8 cellular contexts compared by ENCODE assay signal in genomic region chr17:68195667-68196393, GRCh38. TPM values are rescaled to one million over a fixed set of nuclear protein-coding genes. Genes with fewer than 3 reads are reported as not detected.
DNase-seq lines count a peak whose midpoint lies in the region; ATAC-seq and TF ChIP-seq lines count a peak whose summit lies in the region.

No MANE protein-coding gene starts in this region.

- peak overlapping the region; percentile 60 for H3K4me3 Mint-ChIP-seq in stimulated activated naive CD8-positive, alpha-beta T cell treated with anti-CD3 and anti-CD28 coated beads, Interleukin-15, Interleukin-2, amounts not matched to agents 100 ng/mL and 50 ng/mL, for 24 hours

- peaks cover 24% of the 10 kb centered on the region for H3K4me1 Mint-ChIP-seq in stimulated activated naive CD8-positive, alpha-beta T cell treated with anti-CD3 and anti-CD28 coated beads, Interleukin-15, Interleukin-2, amounts not matched to agents 100 ng/mL and 50 ng/mL, for 24 hours (ENCODE audit: low read depth)

- no peak for ATAC-seq in stimulated activated naive CD8-positive, alpha-beta T cell treated with anti-CD3 and anti-CD28 coated beads, Interleukin-15, Interleukin-2, amounts not matched to agents 100 U/mL and 50 U/mL, for 24 hours
- ATAC-seq in left colon (peak; percentile 7), GM21576 (IDR thresholded peaks at IDR 0.05; ENCODE audit: unreplicated experiment) (no peak), aorta (ENCODE audit: low FRiP score) (no peak)

- H3K27ac Mint-ChIP-seq in stimulated activated naive CD8-positive, alpha-beta T cell treated with anti-CD3 and anti-CD28 coated beads, Interleukin-15, Interleukin-2, amounts not matched to agents 100 ng/mL and 50 ng/mL, for 24 hours = peak overlapping the region; percentile 21

- no peak overlapping the region for H3K27ac ChIP-seq in aorta (ENCODE audit: low read depth in 1 of 2, low read length in 2 of 2)

- intact Hi-C loops in left colon (cut with DNase I, micrococcal nuclease) (no loop called here), aorta (cut with DNase I) (no loop called here), lower leg skin (cut with DNase I; ENCODE audit: low total_unique reads) (no loop called here)

- no peaks in the 10 kb centered on the region for H3K27me3 ChIP-seq in aorta (ENCODE audit: control insufficient read depth in 1 of 2, insufficient read depth in 2 of 2, low read length in 1 of 2)

- no peaks in the 10 kb centered on the region for H3K4me1 ChIP-seq in aorta (ENCODE audit: control insufficient read depth in 1 of 2, insufficient read depth in 2 of 2, low read length in 2 of 2)

- WGBS in aorta, 2 donors = 14 to 15% methylated on average over 27 of the region's 27 CpGs
- 20 to 39% methylated on average over 14 to 27 of the region's 27 CpGs for WGBS in lower leg skin, 2 donors

- no peaks in the 10 kb centered on the region for H3K9me3 Mint-ChIP-seq in stimulated activated naive CD8-positive, alpha-beta T cell treated with anti-CD3 and anti-CD28 coated beads, Interleukin-15, Interleukin-2, amounts not matched to agents 100 ng/mL and 50 ng/mL, for 24 hours

- no peak for TF ChIP-seq POLR2A in lower leg skin (IDR thresholded peaks at IDR 0.05)

- no peak for DNase-seq in stimulated activated naive CD8-positive, alpha-beta T cell treated with anti-CD3 and anti-CD28 coated beads, Interleukin-15, Interleukin-2, amounts not matched to agents 100 U/mL and 50 U/mL, for 24 hours
- peak; percentile 25 for DNase-seq in activated naive CD4-positive, alpha-beta T cell treated with anti-CD3 and anti-CD28 coated beads, Interleukin-2, amount 50 U/mL, for 16 hours
- DNase-seq in left colon = no peak
- DNase-seq in NCI-H1694 (lab: John Stamatoyannopoulos, UW) = no peak
- no peak for DNase-seq in aorta
- DNase-seq in lower leg skin (ENCODE audit: low spot score in 2 of 2) = no peak

- H3K9me3 ChIP-seq in aorta (ENCODE audit: control insufficient read depth, low read length) = no peaks in the 10 kb centered on the region

- H3K27me3 Mint-ChIP-seq in stimulated activated naive CD8-positive, alpha-beta T cell treated with anti-CD3 and anti-CD28 coated beads, Interleukin-15, Interleukin-2, amounts not matched to agents 100 ng/mL and 50 ng/mL, for 24 hours = peaks cover 34% of the 10 kb centered on the region

- H3K36me3 Mint-ChIP-seq in stimulated activated naive CD8-positive, alpha-beta T cell treated with anti-CD3 and anti-CD28 coated beads, Interleukin-15, Interleukin-2, amounts not matched to agents 100 ng/mL and 50 ng/mL, for 24 hours (ENCODE audit: low read depth) = no peaks in the 10 kb centered on the region

- TF ChIP-seq CTCF in lower leg skin (IDR thresholded peaks at IDR 0.05) = no peak

- H3K36me3 ChIP-seq in aorta (ENCODE audit: control insufficient read depth in 1 of 2, insufficient read depth in 2 of 2, low read length in 1 of 2) = no peaks in the 10 kb centered on the region

- H3K4me3 ChIP-seq in aorta (ENCODE audit: low read length in 2 of 2) (no peak overlapping the region), lower leg skin (ENCODE audit: low read depth, poor library complexity, severe bottlenecking) (no peak overlapping the region)

RNA-seq across cellular contexts. Expression of gene AMZ2, which starts 52.0 kb away (rescaled TPM):
- total RNA-seq in left colon = 10 to 100 TPM; 24.2 to 38.3 TPM
- total RNA-seq in aorta = 10 to 100 TPM; 32.4 to 47.9 TPM
- 10 to 100 TPM; 51.5 to 75.3 TPM for polyA plus RNA-seq in aorta
- 10 to 100 TPM; 25.8 to 55.0 (median 46.2) TPM for total RNA-seq in lower leg skin
